13 cellular contexts compared by ENCODE assay signal in genomic region chr9:36092014-36092413, GRCh38. TPM values are rescaled to one million over a fixed set of nuclear protein-coding genes. Genes with fewer than 3 reads are reported as not detected.
DNase-seq lines count a peak whose midpoint lies in the region; ATAC-seq and TF ChIP-seq lines count a peak whose summit lies in the region.
"Had no signal": no experiment of that assay in that cellular context is flagged by ENCODE, and none has a peak within 500 bp of the region (broad histone marks: within the 10 kb centered on the region; RNA-seq: fewer than 3 reads in every experiment).

No MANE protein-coding gene starts in this region.

- no peaks in the 10 kb centered on the region for H3K27me3 Mint-ChIP-seq in activated naive CD4-positive, alpha-beta T cell treated with anti-CD3 and anti-CD28 coated beads, Interleukin-2, amount 10 ng/mL, durations not matched to agents 7 days and 5 days
- no peaks in the 10 kb centered on the region for H3K27me3 Mint-ChIP-seq in activated B cell treated with CpG ODN at 0.5 μM for 24 hours

- no peak overlapping the region for H3K27ac ChIP-seq in liver (ENCODE audit: low read depth in 1 of 2, low read length in 2 of 2)
- H3K27ac ChIP-seq: parathyroid adenoma, RWPE1, upper lobe of right lung had no signal

- intact Hi-C loops in activated B cell treated with CpG ODN at 0.5 μM for 24 hours (cut with micrococcal nuclease) = loop anchor here (1.0 to 5.0 kb wide), 2 partner anchors 55 to 98 kb away; partner anchors contain the start of genes CLTA and RECK

- peaks cover 13% of the 10 kb centered on the region for H3K36me3 Mint-ChIP-seq in activated naive CD4-positive, alpha-beta T cell treated with anti-CD3 and anti-CD28 coated beads, Interleukin-2, amount 10 ng/mL, durations not matched to agents 7 days and 5 days
- H3K36me3 Mint-ChIP-seq in activated naive CD4-positive, alpha-beta T cell treated with anti-CD3 and anti-CD28 coated beads, Interleukin-2, amount 50 U/mL, for 72 hours = peaks cover 0 to 11% of the 10 kb centered on the region in 2 donors
- peaks cover 3% of the 10 kb centered on the region for H3K36me3 Mint-ChIP-seq in activated B cell treated with CpG ODN at 0.5 μM for 24 hours (ENCODE audit: low read depth)
- peaks cover 6% of the 10 kb centered on the region for H3K36me3 Mint-ChIP-seq in stimulated activated effector memory CD8-positive, alpha-beta T cell treated with anti-CD3 and anti-CD28 coated beads, Interleukin-12 subunit alpha, Interleukin-12 subunit beta, amount 100 ng/mL, for 72 hours

- DNase-seq in activated naive CD4-positive, alpha-beta T cell treated with anti-CD3 and anti-CD28 coated beads, Interleukin-2, amount 10 ng/mL, durations not matched to agents 7 days and 5 days = no peak
- DNase-seq in activated naive CD4-positive, alpha-beta T cell treated with anti-CD3 and anti-CD28 coated beads, Interleukin-2, amount 50 U/mL, for 72 hours (ENCODE audit: low spot score in 2 of 2) = no peak
- DNase-seq in activated B cell treated with CpG ODN at 0.5 μM for 24 hours (no peak), DMS79 (lab: John Stamatoyannopoulos, UW) (no peak)
- no peak for DNase-seq in stimulated activated effector memory CD8-positive, alpha-beta T cell treated with anti-CD3 and anti-CD28 coated beads, Interleukin-12 subunit alpha, Interleukin-12 subunit beta, amount 100 ng/mL, for 72 hours (ENCODE audit: low spot score in 2 of 2)
- DNase-seq in activated CD4-positive, alpha-beta T cell treated with anti-CD3 and anti-CD28 coated beads, Interleukin-2, amount 50 U/mL, for 48 hours = no peak
- DNase-seq: NCI-H187 treated with DMSO at 0.1 percent for 48 hours, NCI-H524 treated with DMSO at 0.1 percent for 48 hours, upper lobe of right lung had no signal

- H3K9me3 ChIP-seq in liver (ENCODE audit: control insufficient read depth in 4 of 4, low read length in 3 of 4) = no peaks in the 10 kb centered on the region
- H3K9me3 ChIP-seq: upper lobe of right lung had no signal

- no peak overlapping the region for H3K4me3 ChIP-seq in liver (ENCODE audit: low read depth in 1 of 3, low read length in 3 of 3)
- H3K4me3 ChIP-seq: upper lobe of right lung had no signal

- H3K4me1 ChIP-seq in liver (ENCODE audit: control insufficient read depth in 4 of 4, insufficient read depth in 4 of 4, low read length in 3 of 4) = peaks cover 2 to 31% (median 19%) of the 10 kb centered on the region in 4 donors
- H3K4me1 ChIP-seq: parathyroid adenoma had no signal

- CTCF ChIA-PET in activated naive CD4-positive, alpha-beta T cell treated with anti-CD3 and anti-CD28 coated beads, Interleukin-2, amount 10 ng/mL, durations not matched to agents 7 days and 5 days (lab: Charles Lee) = interaction anchor here (1.1 kb wide), 1 partner anchor 75 kb away, joined by 4 read pairs; no protein-coding TSS in a partner anchor
- CTCF ChIA-PET in activated B cell treated with CpG ODN at 0.5 μM for 24 hours (lab: Charles Lee) = interaction anchor here (0.7 to 2.9 kb wide), 4 partner anchors 10 to 86 kb away, joined by 3 to 11 read pairs (median 4); no protein-coding TSS in a partner anchor

- H3K36me3 ChIP-seq in liver (ENCODE audit: control insufficient read depth in 4 of 4, insufficient read depth in 3 of 4, low read depth in 1 of 4, low read length in 3 of 4) = no peaks in the 10 kb centered on the region

- POLR2A ChIA-PET in activated B cell treated with CpG ODN at 0.5 μM for 24 hours (lab: Charles Lee) = interaction anchor here (1.0 to 1.3 kb wide), 3 partner anchors 56 to 98 kb away, joined by 4 to 6 read pairs (median 4); partner anchors contain the start of genes CCIN, CLTA and RECK

- H3K9ac ChIP-seq in liver (ENCODE audit: low read depth in 1 of 2, low read length in 2 of 2) = no peak overlapping the region
- H3K9ac ChIP-seq: parathyroid adenoma had no signal

- no peaks in the 10 kb centered on the region for H3K27me3 ChIP-seq in liver (ENCODE audit: control insufficient read depth in 4 of 4, insufficient read depth in 4 of 4, low read length in 3 of 4)
- H3K27me3 ChIP-seq: upper lobe of right lung had no signal

- ATAC-seq in activated naive CD4-positive, alpha-beta T cell treated with anti-CD3 and anti-CD28 coated beads, Interleukin-2, amount 50 U/mL, for 72 hours = no peak
- no peak for ATAC-seq in activated B cell treated with CpG ODN at 0.5 μM for 24 hours (ENCODE audit: low read depth)
- no peak for ATAC-seq in stimulated activated effector memory CD8-positive, alpha-beta T cell treated with anti-CD3 and anti-CD28 coated beads, Interleukin-12 subunit alpha, Interleukin-12 subunit beta, amount 100 ng/mL, for 72 hours
- no peak for ATAC-seq in HG03095 (IDR thresholded peaks at IDR 0.05; ENCODE audit: unreplicated experiment)

- H3K4me1 Mint-ChIP-seq in activated naive CD4-positive, alpha-beta T cell treated with anti-CD3 and anti-CD28 coated beads, Interleukin-2, amount 10 ng/mL, durations not matched to agents 7 days and 5 days = peaks cover 20% of the 10 kb centered on the region
- H3K4me1 Mint-ChIP-seq in activated B cell treated with CpG ODN at 0.5 μM for 24 hours = peaks cover 16% of the 10 kb centered on the region
- H3K4me1 Mint-ChIP-seq in stimulated activated effector memory CD8-positive, alpha-beta T cell treated with anti-CD3 and anti-CD28 coated beads, Interleukin-12 subunit alpha, Interleukin-12 subunit beta, amount 100 ng/mL, for 72 hours = peaks cover 14% of the 10 kb centered on the region

- WGBS in liver = 92% methylated on average over 1 of the region's 1 CpG

- TF ChIP-seq RAD21 in liver (IDR thresholded peaks at IDR 0.05) = no peak

- TF ChIP-seq CTCF in activated B cell treated with CpG ODN at 0.5 μM for 24 hours (IDR thresholded peaks at IDR 0.05) (no peak), liver (IDR thresholded peaks at IDR 0.05; ENCODE audit: low read depth, low read length, missing input control) (no peak)

- H3K27ac Mint-ChIP-seq in activated naive CD4-positive, alpha-beta T cell treated with anti-CD3 and anti-CD28 coated beads, Interleukin-2, amount 10 ng/mL, durations not matched to agents 7 days and 5 days = peak overlapping the region; percentile 55
- peak overlapping the region in 1 of 2 donors; percentile 76 for H3K27ac Mint-ChIP-seq in activated naive CD4-positive, alpha-beta T cell treated with anti-CD3 and anti-CD28 coated beads, Interleukin-2, amount 50 U/mL, for 72 hours
- H3K27ac Mint-ChIP-seq in activated B cell treated with CpG ODN at 0.5 μM for 24 hours = peak overlapping the region; percentile 85
- H3K27ac Mint-ChIP-seq in stimulated activated effector memory CD8-positive, alpha-beta T cell treated with anti-CD3 and anti-CD28 coated beads, Interleukin-12 subunit alpha, Interleukin-12 subunit beta, amount 100 ng/mL, for 72 hours = peak overlapping the region; percentile 35

- peaks cover 8% of the 10 kb centered on the region for H3K9me3 Mint-ChIP-seq in activated naive CD4-positive, alpha-beta T cell treated with anti-CD3 and anti-CD28 coated beads, Interleukin-2, amount 10 ng/mL, durations not matched to agents 7 days and 5 days
- peaks cover 4 to 6% of the 10 kb centered on the region in 2 donors for H3K9me3 Mint-ChIP-seq in activated naive CD4-positive, alpha-beta T cell treated with anti-CD3 and anti-CD28 coated beads, Interleukin-2, amount 50 U/mL, for 72 hours
- H3K9me3 Mint-ChIP-seq in activated B cell treated with CpG ODN at 0.5 μM for 24 hours = peaks cover 3% of the 10 kb centered on the region
- H3K9me3 Mint-ChIP-seq in stimulated activated effector memory CD8-positive, alpha-beta T cell treated with anti-CD3 and anti-CD28 coated beads, Interleukin-12 subunit alpha, Interleukin-12 subunit beta, amount 100 ng/mL, for 72 hours = peaks cover 4% of the 10 kb centered on the region

- H3K4me3 Mint-ChIP-seq in activated naive CD4-positive, alpha-beta T cell treated with anti-CD3 and anti-CD28 coated beads, Interleukin-2, amount 10 ng/mL, durations not matched to agents 7 days and 5 days = no peak overlapping the region
- no peak overlapping the region for H3K4me3 Mint-ChIP-seq in activated B cell treated with CpG ODN at 0.5 μM for 24 hours
- H3K4me3 Mint-ChIP-seq in stimulated activated effector memory CD8-positive, alpha-beta T cell treated with anti-CD3 and anti-CD28 coated beads, Interleukin-12 subunit alpha, Interleukin-12 subunit beta, amount 100 ng/mL, for 72 hours = no peak overlapping the region

TF ChIP-seq in liver, 16 proteins besides CTCF, POLR2A, EP300 and RAD21:
- TF ChIP-seq SP1 (IDR thresholded peaks at IDR 0.05) (peak; percentile 10), HNF4A (conservative IDR thresholded peaks at IDR 0.05) (peak; percentile 36 to 44), RXRA (IDR thresholded peaks at IDR 0.05) (no peak), ATF3 (IDR thresholded peaks at IDR 0.05) (no peak)
- TF ChIP-seq, protein P1, sequence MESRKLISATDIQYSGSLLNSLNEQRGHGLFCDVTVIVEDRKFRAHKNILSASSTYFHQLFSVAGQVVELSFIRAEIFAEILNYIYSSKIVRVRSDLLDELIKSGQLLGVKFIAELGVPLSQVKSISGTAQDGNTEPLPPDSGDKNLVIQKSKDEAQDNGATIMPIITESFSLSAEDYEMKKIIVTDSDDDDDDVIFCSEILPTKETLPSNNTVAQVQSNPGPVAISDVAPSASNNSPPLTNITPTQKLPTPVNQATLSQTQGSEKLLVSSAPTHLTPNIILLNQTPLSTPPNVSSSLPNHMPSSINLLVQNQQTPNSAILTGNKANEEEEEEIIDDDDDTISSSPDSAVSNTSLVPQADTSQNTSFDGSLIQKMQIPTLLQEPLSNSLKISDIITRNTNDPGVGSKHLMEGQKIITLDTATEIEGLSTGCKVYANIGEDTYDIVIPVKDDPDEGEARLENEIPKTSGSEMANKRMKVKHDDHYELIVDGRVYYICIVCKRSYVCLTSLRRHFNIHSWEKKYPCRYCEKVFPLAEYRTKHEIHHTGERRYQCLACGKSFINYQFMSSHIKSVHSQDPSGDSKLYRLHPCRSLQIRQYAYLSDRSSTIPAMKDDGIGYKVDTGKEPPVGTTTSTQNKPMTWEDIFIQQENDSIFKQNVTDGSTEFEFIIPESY (IDR thresholded peaks at IDR 0.05) = no peak

RNA-seq across cellular contexts. Expression of gene GLIPR2, which starts 44.5 kb away (rescaled TPM):
- total RNA-seq in activated naive CD4-positive, alpha-beta T cell treated with anti-CD3 and anti-CD28 coated beads, Interleukin-2, amount 50 U/mL, for 72 hours = 10 to 100 TPM in 1 of 2 donors, 1 to 10 TPM in 1; 4.0 to 17.0 TPM
- total RNA-seq in activated B cell treated with CpG ODN at 0.5 μM for 24 hours (13.6 and 14.3 TPM in 2 replicates), liver (10 to 100 TPM in 1 of 2 donors, 1 to 10 TPM in 1; 2.8 to 17.6 TPM)
- polyA plus RNA-seq in liver = 1 to 10 TPM; 1.7 to 3.0 TPM

RNA-seq across cellular contexts. Expression of gene RECK, which starts 55.3 kb away (rescaled TPM):
- total RNA-seq in activated naive CD4-positive, alpha-beta T cell treated with anti-CD3 and anti-CD28 coated beads, Interleukin-2, amount 50 U/mL, for 72 hours = 1 to 10 TPM; 7.0 to 7.6 TPM
- total RNA-seq in activated B cell treated with CpG ODN at 0.5 μM for 24 hours (4.2 and 5.0 TPM in 2 replicates), liver (1 to 10 TPM; 2.1 to 3.5 TPM)
- polyA plus RNA-seq in liver = 1 to 10 TPM; 2.1 to 2.5 TPM
